25 cellular contexts compared by ENCODE assay signal in the genomic region with DNA sequence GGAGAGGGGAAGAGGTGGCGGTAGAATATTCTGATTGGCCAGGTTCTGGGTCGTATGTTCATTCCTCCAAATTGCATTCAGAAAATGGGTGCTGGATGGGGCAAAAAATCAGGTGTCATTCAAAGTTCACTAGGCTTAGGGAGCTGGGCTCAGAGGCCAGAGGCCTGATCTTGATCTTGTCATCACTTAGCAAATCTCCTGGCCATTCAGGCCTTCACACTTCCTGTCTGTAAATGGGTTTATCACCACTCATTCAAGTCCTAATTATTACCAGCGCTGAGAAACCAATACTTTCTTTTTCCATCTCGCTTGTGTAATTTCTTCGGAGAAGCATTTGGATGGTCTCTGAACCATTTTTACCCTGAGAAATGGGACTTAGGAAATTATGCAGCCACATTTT.
"Had no signal": no experiment of that assay in that cellular context is flagged by ENCODE, and none has a peak within 500 bp of the region (broad histone marks: within the 10 kb centered on the region; RNA-seq: fewer than 3 reads in every experiment).

No MANE protein-coding gene starts in this region.

- H3K4me2 ChIP-seq: KMS-11, SK-N-SH had no signal

- DNase-seq: activated CD4-positive, alpha-beta T cell treated with anti-CD3 and anti-CD28 coated beads, Interleukin-2, amount 10 ng/mL, durations not matched to agents 7 days and 5 days; activated CD4-positive, alpha-beta T cell treated with anti-CD3 and anti-CD28 coated beads, Interleukin-2, amount 50 U/mL, for 48 hours; activated CD8-positive, alpha-beta T cell treated with anti-CD3 and anti-CD28 coated beads, Interleukin-2, amount 10 ng/mL, durations not matched to agents 7 days and 5 days; activated gamma-delta T cell treated with Interleukin-2 at 50 U/mL for 16 hours; activated naive CD4-positive, alpha-beta T cell treated with anti-CD3 and anti-CD28 coated beads for 36 hours; activated T-cell treated with anti-CD3 and anti-CD28 coated beads, Interleukin-2, amount 50 U/mL, for 24 hours; body of pancreas; MM.1S; MV-4-11; NCI-H1092; NCI-H1436 treated with DMSO at 0.1 percent for 48 hours; NCI-H1694 treated with DMSO at 0.1 percent for 48 hours; NCI-H2029; NCI-H345; Peyer's patch; RPMI8226; SHP77 treated with DMSO at 0.1 percent for 48 hours; SK-N-SH had no signal

- H3K36me3 ChIP-seq: adrenal gland, breast epithelium, Peyer's patch, SJSA1 had no signal

- H3K27ac ChIP-seq: adrenal gland, body of pancreas, breast epithelium, KMS-11, Peyer's patch, SJSA1 had no signal

- H3K27me3 ChIP-seq: adrenal gland, body of pancreas, breast epithelium, Peyer's patch, SJSA1 had no signal

- FAIRE-seq: astrocyte, TTC549 had no signal

- H3K9me2 ChIP-seq: SK-N-SH had no signal

- ATAC-seq: activated CD8-positive, alpha-beta T cell treated with anti-CD3 and anti-CD28 coated beads, Interleukin-2, amount 10 ng/mL, durations not matched to agents 7 days and 5 days; activated naive CD4-positive, alpha-beta T cell treated with anti-CD3 and anti-CD28 coated beads, Interleukin-2, amount 50 U/mL, for 72 hours; body of pancreas had no signal

- H3K9me3 ChIP-seq: adrenal gland, body of pancreas, breast epithelium, Peyer's patch, SJSA1, SK-N-SH had no signal

- H3K9ac ChIP-seq: KMS-11, SK-N-SH had no signal

- H3K4me3 ChIP-seq: adrenal gland, body of pancreas, breast epithelium, Peyer's patch, SJSA1 had no signal
